ENCODE assay signal across 19 cellular contexts in genomic region chr5:154559398-154560276, GRCh38.
DNase-seq lines count a peak whose midpoint lies in the region; ATAC-seq and TF ChIP-seq lines count a peak whose summit lies in the region.
"Had no signal": no experiment of that assay in that cellular context is flagged by ENCODE, and none has a peak within 500 bp of the region (broad histone marks: within the 10 kb centered on the region; RNA-seq: fewer than 3 reads in every experiment).

No MANE protein-coding gene starts in this region.

- no peak overlapping the region for H3K4me2 ChIP-seq in GM23338

- no peaks in the 10 kb centered on the region for H3F3A ChIP-seq in GM23338 (replicated peaks; ENCODE audit: low read depth)

- H3K79me2 ChIP-seq in GM23338 (replicated peaks; ENCODE audit: insufficient read depth), result no peaks in the 10 kb centered on the region

- H3K4me1 ChIP-seq in GM23338 (ENCODE audit: insufficient read depth) (no peaks in the 10 kb centered on the region), esophagus muscularis mucosa (no peaks in the 10 kb centered on the region)

- H3K27ac Mint-ChIP-seq in GM23338 (no peak overlapping the region), immature natural killer cell (no peak overlapping the region)
- H3K27ac Mint-ChIP-seq: IgD-negative memory B cell had no signal

- 75% methylated on average over 6 of the region's 6 CpGs for WGBS in esophagus muscularis mucosa

- H3K9me3 ChIP-seq in esophagus muscularis mucosa, result no peaks in the 10 kb centered on the region

- H3K9me3 Mint-ChIP-seq in GM23338 (no peaks in the 10 kb centered on the region), immature natural killer cell (no peaks in the 10 kb centered on the region)

- TF ChIP-seq EP300 in esophagus muscularis mucosa (IDR thresholded peaks at IDR 0.05), result no peak

- H3K36me3 Mint-ChIP-seq in GM23338 (ENCODE audit: low read depth) (no peaks in the 10 kb centered on the region), immature natural killer cell (no peaks in the 10 kb centered on the region)

- H3K27ac ChIP-seq in GM23338 (ENCODE audit: low read depth) (no peak overlapping the region), esophagus muscularis mucosa (replicated peaks in 1 of 4) (no peak overlapping the region)
- H3K27ac ChIP-seq: BLaER1 treated with 17β-estradiol and CSF1 and Interleukin-3, amounts not matched to agents 10 nM and 100 nM had no signal

- 0 out of 2 replicates have a peak overlapping the region, but pooled peaks have one; percentile 52 for H2AFZ ChIP-seq in GM23338

- no peak overlapping the region for H3K4me3 ChIP-seq in GM12865 (ENCODE audit: low read depth, low read length)
- H3K4me3 ChIP-seq in GM23338, result no peak overlapping the region
- no peak overlapping the region for H3K4me3 ChIP-seq in esophagus muscularis mucosa
- H3K4me3 ChIP-seq: BLaER1 treated with 17β-estradiol and CSF1 and Interleukin-3, amounts not matched to agents 10 nM and 100 nM had no signal

- ATAC-seq in GM23338 (no peak), HG03521 (IDR thresholded peaks at IDR 0.05; ENCODE audit: unreplicated experiment) (no peak)

- 0 out of 2 replicates have a peak, but pooled peaks cover 4% of the 10 kb centered on the region for H4K20me1 ChIP-seq in GM23338 (replicated peaks; ENCODE audit: insufficient read depth)
- H4K20me1 ChIP-seq: BLaER1 treated with 17β-estradiol and CSF1 and Interleukin-3, amounts not matched to agents 10 nM and 100 nM had no signal

- no peaks in the 10 kb centered on the region for H3K4me1 Mint-ChIP-seq in GM23338
- H3K4me1 Mint-ChIP-seq in immature natural killer cell, result no peaks in the 10 kb centered on the region

- H3K4me3 Mint-ChIP-seq in GM23338, result no peak overlapping the region
- no peak overlapping the region for H3K4me3 Mint-ChIP-seq in immature natural killer cell
- H3K4me3 Mint-ChIP-seq: IgD-negative memory B cell had no signal

- no peaks in the 10 kb centered on the region for H3K36me3 ChIP-seq in GM23338 (ENCODE audit: insufficient read depth)
- no peaks in the 10 kb centered on the region for H3K36me3 ChIP-seq in esophagus muscularis mucosa
- H3K36me3 ChIP-seq: BLaER1 treated with 17β-estradiol and CSF1 and Interleukin-3, amounts not matched to agents 10 nM and 100 nM had no signal

- no peaks in the 10 kb centered on the region for H3K9me2 ChIP-seq in GM23338 (ENCODE audit: insufficient read depth)

- no peak for TF ChIP-seq POLR2A in esophagus muscularis mucosa (IDR thresholded peaks at IDR 0.05; ENCODE audit: low read depth)

- no peak for TF ChIP-seq CTCF in GM12865 (IDR thresholded peaks at IDR 0.05; ENCODE audit: insufficient read depth, low read depth, low read length, missing control alignments)
- no peak for TF ChIP-seq CTCF in GM23338 (conservative IDR thresholded peaks at IDR 0.05; ENCODE audit: low read depth in 2 of 2)
- no peak for TF ChIP-seq CTCF in esophagus muscularis mucosa (IDR thresholded peaks at IDR 0.05)

- intact Hi-C loops in esophagus muscularis mucosa (cut with DNase I), result no loop called here

- H3K27me3 Mint-ChIP-seq in GM23338 (ENCODE audit: insufficient read depth, low read depth, poor library complexity) (peaks cover 2% of the 10 kb centered on the region), immature natural killer cell (ENCODE audit: low read depth in 3 of 3) (peaks cover 4 to 6% (median 6%) of the 10 kb centered on the region in 3 donors)

- no peaks in the 10 kb centered on the region for H3K27me3 ChIP-seq in GM23338 (ENCODE audit: insufficient read depth)
- H3K27me3 ChIP-seq in esophagus muscularis mucosa, result peaks cover 0 to 5% (median 0%) of the 10 kb centered on the region in 4 donors
- H3K27me3 ChIP-seq: BLaER1 treated with 17β-estradiol and CSF1 and Interleukin-3, amounts not matched to agents 10 nM and 100 nM had no signal

- peak; percentile 60 for DNase-seq in GM12865 (ENCODE audit: low read depth)
- no peak for DNase-seq in GM23338 (ENCODE audit: low spot score)
- peak; percentile 69 for DNase-seq in MV-4-11 (lab: John Stamatoyannopoulos, UW)
- peak; percentile 75 for DNase-seq in esophagus muscularis mucosa (ENCODE audit: extremely low spot score)
- DNase-seq in immature natural killer cell, result no peak
- no peak for DNase-seq in stimulated activated CD4-positive, alpha-beta T cell treated with anti-CD3 and anti-CD28 coated beads, Interleukin-2, amount 100 ng/mL, for 24 hours
- DNase-seq in DMS 273 (lab: John Stamatoyannopoulos, UW; ENCODE audit: unreplicated experiment), result no peak
- DNase-seq: DMS 273 treated with DMSO at 0.1 percent for 48 hours, H7, NCI-H1092 treated with DMSO at 0.1 percent for 48 hours, NCI-H1694, NCI-H2107, NCI-H345, NCI-H526 treated with DMSO at 0.1 percent for 48 hours, SHP77 treated with DMSO at 0.1 percent for 48 hours, T-helper 2 cell had no signal

TF ChIP-seq in GM23338, 12 proteins besides CTCF, POLR2A, EP300 and RAD21:
- TF ChIP-seq, protein P1, sequence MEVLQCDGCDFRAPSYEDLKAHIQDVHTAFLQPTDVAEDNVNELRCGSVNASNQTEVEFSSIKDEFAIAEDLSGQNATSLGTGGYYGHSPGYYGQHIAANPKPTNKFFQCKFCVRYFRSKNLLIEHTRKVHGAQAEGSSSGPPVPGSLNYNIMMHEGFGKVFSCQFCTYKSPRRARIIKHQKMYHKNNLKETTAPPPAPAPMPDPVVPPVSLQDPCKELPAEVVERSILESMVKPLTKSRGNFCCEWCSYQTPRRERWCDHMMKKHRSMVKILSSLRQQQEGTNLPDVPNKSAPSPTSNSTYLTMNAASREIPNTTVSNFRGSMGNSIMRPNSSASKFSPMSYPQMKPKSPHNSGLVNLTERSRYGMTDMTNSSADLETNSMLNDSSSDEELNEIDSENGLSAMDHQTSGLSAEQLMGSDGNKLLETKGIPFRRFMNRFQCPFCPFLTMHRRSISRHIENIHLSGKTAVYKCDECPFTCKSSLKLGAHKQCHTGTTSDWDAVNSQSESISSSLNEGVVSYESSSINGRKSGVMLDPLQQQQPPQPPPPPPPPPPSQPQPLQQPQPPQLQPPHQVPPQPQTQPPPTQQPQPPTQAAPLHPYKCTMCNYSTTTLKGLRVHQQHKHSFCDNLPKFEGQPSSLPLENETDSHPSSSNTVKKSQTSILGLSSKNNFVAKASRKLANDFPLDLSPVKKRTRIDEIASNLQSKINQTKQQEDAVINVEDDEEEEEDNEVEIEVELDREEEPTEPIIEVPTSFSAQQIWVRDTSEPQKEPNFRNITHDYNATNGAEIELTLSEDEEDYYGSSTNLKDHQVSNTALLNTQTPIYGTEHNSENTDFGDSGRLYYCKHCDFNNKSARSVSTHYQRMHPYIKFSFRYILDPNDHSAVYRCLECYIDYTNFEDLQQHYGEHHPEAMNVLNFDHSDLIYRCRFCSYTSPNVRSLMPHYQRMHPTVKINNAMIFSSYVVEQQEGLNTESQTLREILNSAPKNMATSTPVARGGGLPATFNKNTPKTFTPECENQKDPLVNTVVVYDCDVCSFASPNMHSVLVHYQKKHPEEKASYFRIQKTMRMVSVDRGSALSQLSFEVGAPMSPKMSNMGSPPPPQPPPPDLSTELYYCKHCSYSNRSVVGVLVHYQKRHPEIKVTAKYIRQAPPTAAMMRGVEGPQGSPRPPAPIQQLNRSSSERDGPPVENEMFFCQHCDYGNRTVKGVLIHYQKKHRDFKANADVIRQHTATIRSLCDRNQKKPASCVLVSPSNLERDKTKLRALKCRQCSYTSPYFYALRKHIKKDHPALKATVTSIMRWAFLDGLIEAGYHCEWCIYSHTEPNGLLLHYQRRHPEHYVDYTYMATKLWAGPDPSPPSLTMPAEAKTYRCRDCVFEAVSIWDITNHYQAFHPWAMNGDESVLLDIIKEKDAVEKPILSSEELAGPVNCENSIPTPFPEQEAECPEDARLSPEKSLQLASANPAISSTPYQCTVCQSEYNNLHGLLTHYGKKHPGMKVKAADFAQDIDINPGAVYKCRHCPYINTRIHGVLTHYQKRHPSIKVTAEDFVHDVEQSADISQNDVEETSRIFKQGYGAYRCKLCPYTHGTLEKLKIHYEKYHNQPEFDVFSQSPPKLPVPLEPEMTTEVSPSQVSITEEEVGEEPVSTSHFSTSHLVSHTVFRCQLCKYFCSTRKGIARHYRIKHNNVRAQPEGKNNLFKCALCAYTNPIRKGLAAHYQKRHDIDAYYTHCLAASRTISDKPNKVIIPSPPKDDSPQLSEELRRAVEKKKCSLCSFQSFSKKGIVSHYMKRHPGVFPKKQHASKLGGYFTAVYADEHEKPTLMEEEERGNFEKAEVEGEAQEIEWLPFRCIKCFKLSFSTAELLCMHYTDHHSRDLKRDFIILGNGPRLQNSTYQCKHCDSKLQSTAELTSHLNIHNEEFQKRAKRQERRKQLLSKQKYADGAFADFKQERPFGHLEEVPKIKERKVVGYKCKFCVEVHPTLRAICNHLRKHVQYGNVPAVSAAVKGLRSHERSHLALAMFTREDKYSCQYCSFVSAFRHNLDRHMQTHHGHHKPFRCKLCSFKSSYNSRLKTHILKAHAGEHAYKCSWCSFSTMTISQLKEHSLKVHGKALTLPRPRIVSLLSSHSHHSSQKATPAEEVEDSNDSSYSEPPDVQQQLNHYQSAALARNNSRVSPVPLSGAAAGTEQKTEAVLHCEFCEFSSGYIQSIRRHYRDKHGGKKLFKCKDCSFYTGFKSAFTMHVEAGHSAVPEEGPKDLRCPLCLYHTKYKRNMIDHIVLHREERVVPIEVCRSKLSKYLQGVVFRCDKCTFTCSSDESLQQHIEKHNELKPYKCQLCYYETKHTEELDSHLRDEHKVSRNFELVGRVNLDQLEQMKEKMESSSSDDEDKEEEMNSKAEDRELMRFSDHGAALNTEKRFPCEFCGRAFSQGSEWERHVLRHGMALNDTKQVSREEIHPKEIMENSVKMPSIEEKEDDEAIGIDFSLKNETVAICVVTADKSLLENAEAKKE (CRISPR knock-in tag; IDR thresholded peaks at IDR 0.05), result no peak

Comparison
In these comparisons a context has a peak if more than half of its experiments do, and no peak if none do; other contexts are left out.
1. DNase-seq: peak in GM12865 (single experiment), MV-4-11 (single experiment) and esophagus muscularis mucosa (single experiment); none in GM23338 (single experiment), immature natural killer cell (0 of 3), stimulated activated CD4-positive, alpha-beta T cell treated with anti-CD3 and anti-CD28 coated beads, Interleukin-2, amount 100 ng/mL, for 24 hours (0 of 2) and DMS 273 (single experiment).